In the genomic region with DNA sequence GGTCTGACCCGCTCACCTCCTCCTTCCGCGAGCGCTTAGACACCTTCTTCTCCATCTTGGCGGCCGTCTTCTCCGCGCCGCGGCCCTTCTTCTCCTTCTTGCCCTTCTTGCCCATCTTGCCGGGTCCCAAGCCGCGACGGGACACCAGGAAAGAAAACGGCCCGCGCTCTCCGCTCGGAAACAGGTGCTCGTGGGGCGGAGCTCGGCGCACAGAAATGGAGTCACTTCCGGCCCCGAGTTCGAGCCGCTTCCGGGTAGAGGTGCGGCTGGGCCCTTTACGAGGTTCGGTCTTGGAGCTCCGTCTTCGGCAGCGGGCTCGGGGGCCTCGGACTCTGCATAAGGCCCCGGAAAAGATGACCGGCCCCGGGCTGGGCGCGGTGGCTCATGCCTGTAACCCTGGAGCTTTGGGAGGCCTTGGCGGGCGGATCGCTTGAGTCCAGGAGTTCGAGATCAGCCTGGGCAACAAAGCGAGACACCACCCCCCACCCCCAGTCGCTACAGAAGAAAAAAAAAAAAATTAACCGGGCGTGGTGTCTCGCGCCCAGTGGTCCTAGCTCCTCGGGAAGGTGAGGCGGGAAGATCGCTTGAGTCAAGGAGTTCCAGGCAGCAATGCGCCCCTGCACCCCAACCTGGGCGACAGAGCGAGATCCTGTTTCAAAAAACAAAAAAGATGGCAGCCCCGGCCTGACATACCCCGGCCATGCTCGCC, we compare ENCODE assay signal across 8 cellular contexts. TPM values are rescaled to one million over a fixed set of nuclear protein-coding genes. Genes with fewer than 3 reads are reported as not detected.
DNase-seq lines count a peak whose midpoint lies in the region; ATAC-seq and TF ChIP-seq lines count a peak whose summit lies in the region.

A gene (minus strand): TSS at position 211 of the 709 bp plus-strand sequence. CDS start 96 bp downstream, at position 115.

- no peaks in the 10 kb centered on the region; the same call in 1 of the 2 replicates for H3K4me1 ChIP-seq in HUES64 (ENCODE audit: insufficient read depth, low read length)
- H3K4me1 ChIP-seq in fibroblast of lung (ENCODE audit: control insufficient read depth, extremely low read depth, insufficient read depth, low read length) = peaks cover 5% of the 10 kb centered on the region
- H3K4me1 ChIP-seq in naive thymus-derived CD4-positive, alpha-beta T cell (ENCODE audit: control insufficient read depth in 2 of 2, insufficient read depth in 2 of 2, low read length in 2 of 2) = peaks cover 25 to 45% of the 10 kb centered on the region in 2 donors

- peaks cover 18% of the 10 kb centered on the region for H3K79me2 ChIP-seq in fibroblast of lung (ENCODE audit: control insufficient read depth, insufficient read depth, low read length)

- H3K4me2 ChIP-seq in fibroblast of lung (ENCODE audit: extremely low read depth, insufficient read depth, low read length) = peak within 1 kb of the TSS; percentile 98

- peak within 1 kb of the TSS; percentile 95 to 100 (median 99) for H3K27ac Mint-ChIP-seq in naive thymus-derived CD4-positive, alpha-beta T cell
- peak within 1 kb of the TSS; percentile 99 for H3K27ac Mint-ChIP-seq in stimulated activated memory B cell treated with anti-CD40 and anti-IgM and Interleukin-4, amounts not matched to agents 10 μg/mL and 1 μg/mL and 100 μg/mL, for 72 hours

- H3K27me3 Mint-ChIP-seq in naive thymus-derived CD4-positive, alpha-beta T cell = no peaks in the 10 kb centered on the region
- peaks cover 4% of the 10 kb centered on the region for H3K27me3 Mint-ChIP-seq in stimulated activated memory B cell treated with anti-CD40 and anti-IgM and Interleukin-4, amounts not matched to agents 10 μg/mL and 1 μg/mL and 100 μg/mL, for 72 hours

- intact Hi-C loops in naive thymus-derived CD4-positive, alpha-beta T cell (cut with micrococcal nuclease) = loop anchor here (1.0 to 10.0 kb wide), 10 partner anchors 13 to 1203 kb away; a partner anchor contains a TSS

- CTCF ChIA-PET in RWPE1 (lab: Yijun Ruan, JAX) = interaction anchor here (0.6 kb wide), 1 partner anchor 187 kb away, joined by 3 read pairs; no protein-coding TSS in a partner anchor
- CTCF ChIA-PET in naive thymus-derived CD4-positive, alpha-beta T cell (lab: Charles Lee) = interaction anchor here (0.5 to 1.9 kb wide), 5 partner anchors 13 to 1203 kb away, joined by 3 to 6 read pairs (median 3); no protein-coding TSS in a partner anchor

- H3K9me3 Mint-ChIP-seq in naive thymus-derived CD4-positive, alpha-beta T cell = no peaks in the 10 kb centered on the region
- H3K9me3 Mint-ChIP-seq in stimulated activated memory B cell treated with anti-CD40 and anti-IgM and Interleukin-4, amounts not matched to agents 10 μg/mL and 1 μg/mL and 100 μg/mL, for 72 hours = no peaks in the 10 kb centered on the region

- DNase-seq in COLO829 (ENCODE audit: low spot score) (peak; percentile 59), RWPE1 (ENCODE audit: low spot score) (peak; percentile 82), fibroblast of lung (ENCODE audit: low read depth in 2 of 2) (peak; percentile 83 to 87)
- peak; percentile 82 for DNase-seq in activated T-helper 1 cell treated with anti-CD3 and anti-CD28 coated beads, Interleukin-2, amount 50 U/mL, for 16 hours (ENCODE audit: low read depth in 1 of 2, low spot score in 1 of 2)
- peak; percentile 76 to 91 (median 87) for DNase-seq in naive thymus-derived CD4-positive, alpha-beta T cell

- no peaks in the 10 kb centered on the region for H4K20me1 ChIP-seq in fibroblast of lung (ENCODE audit: control insufficient read depth, extremely low read depth, insufficient read depth, low read length)

- peak; percentile 67 for ATAC-seq in GM21360 (IDR thresholded peaks at IDR 0.05; ENCODE audit: unreplicated experiment)
- ATAC-seq in naive thymus-derived CD4-positive, alpha-beta T cell = peak; percentile 76
- peak; percentile 94 for ATAC-seq in stimulated activated memory B cell treated with anti-CD40 and anti-IgM and Interleukin-4, amounts not matched to agents 10 μg/mL and 1 μg/mL and 100 μg/mL, for 72 hours

- peaks cover 0 to 22% (median 12%) of the 10 kb centered on the region in 5 donors for H3K36me3 Mint-ChIP-seq in naive thymus-derived CD4-positive, alpha-beta T cell
- H3K36me3 Mint-ChIP-seq in stimulated activated memory B cell treated with anti-CD40 and anti-IgM and Interleukin-4, amounts not matched to agents 10 μg/mL and 1 μg/mL and 100 μg/mL, for 72 hours = peaks cover 9% of the 10 kb centered on the region

- peak within 1 kb of the TSS; percentile 96 to 100 (median 99) for H3K4me3 Mint-ChIP-seq in naive thymus-derived CD4-positive, alpha-beta T cell
- peak within 1 kb of the TSS; percentile 93 for H3K4me3 Mint-ChIP-seq in stimulated activated memory B cell treated with anti-CD40 and anti-IgM and Interleukin-4, amounts not matched to agents 10 μg/mL and 1 μg/mL and 100 μg/mL, for 72 hours

- H2AFZ ChIP-seq in fibroblast of lung (ENCODE audit: low read length) = peak within 1 kb of the TSS; percentile 82

- H3K27ac ChIP-seq in HUES64 (ENCODE audit: low read depth, low read length) (peak within 1 kb of the TSS; percentile 56), RWPE1 (peak within 1 kb of the TSS; percentile 82), fibroblast of lung (ENCODE audit: insufficient read depth, low read length) (peak within 1 kb of the TSS; percentile 94)
- H3K27ac ChIP-seq in naive thymus-derived CD4-positive, alpha-beta T cell (ENCODE audit: low read depth, low read length) = peak within 1 kb of the TSS; percentile 93

- H3K9me3 ChIP-seq in HUES64 (ENCODE audit: insufficient read depth, low read depth, low read length) = no peaks in the 10 kb centered on the region
- H3K9me3 ChIP-seq in fibroblast of lung (ENCODE audit: control insufficient read depth, insufficient read depth, low read depth, low read length) = no peaks in the 10 kb centered on the region
- no peaks in the 10 kb centered on the region for H3K9me3 ChIP-seq in naive thymus-derived CD4-positive, alpha-beta T cell (ENCODE audit: control insufficient read depth in 2 of 3, low read length in 3 of 3)

- H3K36me3 ChIP-seq in HUES64 (ENCODE audit: insufficient read depth, low read length) = peaks cover 31% of the 10 kb centered on the region
- H3K36me3 ChIP-seq in fibroblast of lung (ENCODE audit: control insufficient read depth, insufficient read depth, low read length) = peaks cover 7% of the 10 kb centered on the region
- peaks cover 0 to 38% (median 5%) of the 10 kb centered on the region in 3 experiments for H3K36me3 ChIP-seq in naive thymus-derived CD4-positive, alpha-beta T cell (ENCODE audit: control insufficient read depth in 2 of 3, insufficient read depth in 3 of 3, low read length in 3 of 3)

- H3K4me3 ChIP-seq in HUES64 (ENCODE audit: low read length) (peak within 1 kb of the TSS; percentile 93), fibroblast of lung (replicated peaks in 1 of 4; ENCODE audit: control extremely low read depth in 1 of 4, insufficient read depth in 1 of 4, low read depth in 3 of 4, low read length in 4 of 4) (peak within 1 kb of the TSS; percentile 81 to 91 (median 83))
- H3K4me3 ChIP-seq in naive thymus-derived CD4-positive, alpha-beta T cell (ENCODE audit: low read length) = peak within 1 kb of the TSS; percentile 71

- peaks cover 24 to 51% (median 41%) of the 10 kb centered on the region in 7 donors for H3K4me1 Mint-ChIP-seq in naive thymus-derived CD4-positive, alpha-beta T cell
- peaks cover 45% of the 10 kb centered on the region for H3K4me1 Mint-ChIP-seq in stimulated activated memory B cell treated with anti-CD40 and anti-IgM and Interleukin-4, amounts not matched to agents 10 μg/mL and 1 μg/mL and 100 μg/mL, for 72 hours

- 4% methylated on average over 60 of the region's 60 CpGs for WGBS in HUES64

- POLR2A ChIA-PET in RWPE1 (lab: Yijun Ruan, JAX; ENCODE audit: low non-redundant PET) = interaction anchor here (0.6 to 0.8 kb wide), 5 partner anchors 13 to 1488 kb away, joined by 3 to 6 read pairs (median 4); no protein-coding TSS in a partner anchor
- POLR2A ChIA-PET in naive thymus-derived CD4-positive, alpha-beta T cell (lab: Charles Lee) = interaction anchor here (0.6 to 3.8 kb wide), 16 partner anchors 9 to 1203 kb away, joined by 3 to 23 read pairs (median 4); a partner anchor contains a TSS

- TF ChIP-seq CTCF in RWPE1 (conservative IDR thresholded peaks at IDR 0.05; ENCODE audit: low read depth) (no peak), fibroblast of lung (conservative IDR thresholded peaks at IDR 0.05 in 1 of 2, IDR thresholded peaks at IDR 0.05 in 1 of 2; ENCODE audit: low read depth in 1 of 2, low read length in 2 of 2) (no peak)

- H3K27me3 ChIP-seq in HUES64 (ENCODE audit: insufficient read depth, low read length) = no peaks in the 10 kb centered on the region
- no peaks in the 10 kb centered on the region for H3K27me3 ChIP-seq in fibroblast of lung (ENCODE audit: control insufficient read depth, insufficient read depth, low read length)
- no peaks in the 10 kb centered on the region for H3K27me3 ChIP-seq in naive thymus-derived CD4-positive, alpha-beta T cell (ENCODE audit: control insufficient read depth in 2 of 2, insufficient read depth in 2 of 2, low read length in 2 of 2)

- peak within 1 kb of the TSS; percentile 83 for H3K9ac ChIP-seq in HUES64 (ENCODE audit: low read depth, low read length)
- peak within 1 kb of the TSS; percentile 94 for H3K9ac ChIP-seq in fibroblast of lung (ENCODE audit: insufficient read depth, low read length)

RNA-seq across cellular contexts. Expression of the gene that starts here (rescaled TPM):
- polyA plus RNA-seq in HUES64 (2013, experiment 1 of 2) = 30.0 TPM
- 25.1 TPM for polyA plus RNA-seq in HUES64 (2013, experiment 2 of 2)
- total RNA-seq in fibroblast of lung = 17.8 and 18.5 TPM in 2 replicates
- polyA plus RNA-seq in fibroblast of lung = 7.3 and 13.8 TPM in 2 replicates
- polyA plus RNA-seq in fibroblast of lung (2012) = 9.1 and 19.0 TPM in 2 replicates
- 4.7 and 11.3 TPM in 2 replicates for polyA minus RNA-seq in fibroblast of lung (ENCODE audit: low replicate concordance)
- total RNA-seq in naive thymus-derived CD4-positive, alpha-beta T cell = 100 to 1,000 TPM in 2 of 5 experiments, 10 to 100 TPM in 3; 82.9 to 110 (median 85.3) TPM
- 10 to 100 TPM; 20.0 to 29.6 TPM for polyA plus RNA-seq in naive thymus-derived CD4-positive, alpha-beta T cell

Comparison
In these comparisons a context has a peak if more than half of its experiments do, and no peak if none do; other contexts are left out.
1. Peak in every context shown above with its lines: DNase-seq, ATAC-seq, H3K4me3 ChIP-seq and H3K27ac ChIP-seq.